ENCODE assay signal across 8 cellular contexts in genomic region chr15:66803182-66803729, GRCh38.
DNase-seq lines count a peak whose midpoint lies in the region; ATAC-seq and TF ChIP-seq lines count a peak whose summit lies in the region.

No MANE protein-coding gene starts in this region.

- no peaks in the 10 kb centered on the region for H3K9me3 Mint-ChIP-seq in stimulated activated naive CD8-positive, alpha-beta T cell treated with anti-CD3 and anti-CD28 coated beads, Interleukin-15, amount 100 ng/mL, for 72 hours

- DNase-seq in GOT3 (lab: John Stamatoyannopoulos, UW) (peak; percentile 86), SK-N-MC (ENCODE audit: low read depth, low spot score) (no peak), fibroblast of lung (ENCODE audit: low read depth in 2 of 2) (peak; percentile 98 to 99), NCI-H510A treated with DMSO at 0.1 percent for 48 hours (lab: John Stamatoyannopoulos, UW) (no peak), germinal center (ENCODE audit: low spot score) (no peak)
- no peak for DNase-seq in stimulated activated naive CD8-positive, alpha-beta T cell treated with anti-CD3 and anti-CD28 coated beads, Interleukin-15, amount 100 ng/mL, for 72 hours

- H3K9me3 ChIP-seq in SK-N-MC (ENCODE audit: low read depth, low read length) = no peaks in the 10 kb centered on the region
- no peaks in the 10 kb centered on the region for H3K9me3 ChIP-seq in fibroblast of lung (ENCODE audit: control insufficient read depth, insufficient read depth, low read depth, low read length)
- H3K9me3 ChIP-seq in neuron (ENCODE audit: low read length) = no peaks in the 10 kb centered on the region

- H3K4me3 ChIP-seq in SK-N-MC (peak overlapping the region; percentile 63), fibroblast of lung (replicated peaks in 1 of 4; ENCODE audit: control extremely low read depth in 1 of 4, insufficient read depth in 1 of 4, low read depth in 3 of 4, low read length in 4 of 4) (no peak overlapping the region), neuron (ENCODE audit: low read length) (peak overlapping the region; percentile 8)

- no peaks in the 10 kb centered on the region for H3K79me2 ChIP-seq in fibroblast of lung (ENCODE audit: control insufficient read depth, insufficient read depth, low read length)

- no peaks in the 10 kb centered on the region for H4K20me1 ChIP-seq in fibroblast of lung (ENCODE audit: control insufficient read depth, extremely low read depth, insufficient read depth, low read length)

- no peak for TF ChIP-seq CTCF in fibroblast of lung (conservative IDR thresholded peaks at IDR 0.05 in 1 of 2, IDR thresholded peaks at IDR 0.05 in 1 of 2; ENCODE audit: low read depth in 1 of 2, low read length in 2 of 2)

- H3K27ac Mint-ChIP-seq in stimulated activated naive CD8-positive, alpha-beta T cell treated with anti-CD3 and anti-CD28 coated beads, Interleukin-15, amount 100 ng/mL, for 72 hours = no peak overlapping the region

- no peak for ATAC-seq in stimulated activated naive CD8-positive, alpha-beta T cell treated with anti-CD3 and anti-CD28 coated beads, Interleukin-15, amount 100 ng/mL, for 72 hours
- ATAC-seq in HG03439 (IDR thresholded peaks at IDR 0.05; ENCODE audit: unreplicated experiment) = no peak

- H2AFZ ChIP-seq in fibroblast of lung (ENCODE audit: low read length) (no peak overlapping the region), neuron (ENCODE audit: low read depth, low read length) (peak overlapping the region; percentile 73)

- H3K36me3 ChIP-seq in SK-N-MC (ENCODE audit: insufficient read depth, low read length) = no peaks in the 10 kb centered on the region
- no peaks in the 10 kb centered on the region for H3K36me3 ChIP-seq in fibroblast of lung (ENCODE audit: control insufficient read depth, insufficient read depth, low read length)
- no peaks in the 10 kb centered on the region for H3K36me3 ChIP-seq in neuron (ENCODE audit: insufficient read depth, low read length)

- H3K9ac ChIP-seq in SK-N-MC (ENCODE audit: insufficient read length) = peak overlapping the region; percentile 37
- H3K9ac ChIP-seq in fibroblast of lung (ENCODE audit: insufficient read depth, low read length) = peak overlapping the region; percentile 36

- peak overlapping the region; percentile 83 for H3K4me2 ChIP-seq in fibroblast of lung (ENCODE audit: extremely low read depth, insufficient read depth, low read length)

- no peaks in the 10 kb centered on the region for H3K27me3 ChIP-seq in fibroblast of lung (ENCODE audit: control insufficient read depth, insufficient read depth, low read length)
- H3K27me3 ChIP-seq in neuron (ENCODE audit: insufficient read depth, low read length) = no peaks in the 10 kb centered on the region

- H3K27ac ChIP-seq in SK-N-MC (peak overlapping the region; percentile 93), fibroblast of lung (ENCODE audit: insufficient read depth, low read length) (peak overlapping the region; percentile 95)

- H3K27me3 Mint-ChIP-seq in stimulated activated naive CD8-positive, alpha-beta T cell treated with anti-CD3 and anti-CD28 coated beads, Interleukin-15, amount 100 ng/mL, for 72 hours = peaks cover 6% of the 10 kb centered on the region

- H3K4me1 Mint-ChIP-seq in stimulated activated naive CD8-positive, alpha-beta T cell treated with anti-CD3 and anti-CD28 coated beads, Interleukin-15, amount 100 ng/mL, for 72 hours = no peaks in the 10 kb centered on the region

- H3K4me1 ChIP-seq in fibroblast of lung (ENCODE audit: control insufficient read depth, extremely low read depth, insufficient read depth, low read length) (peaks cover 41% of the 10 kb centered on the region), neuron (ENCODE audit: insufficient read depth, low read length) (peaks cover 31% of the 10 kb centered on the region)

- no peak overlapping the region for H3K4me3 Mint-ChIP-seq in stimulated activated naive CD8-positive, alpha-beta T cell treated with anti-CD3 and anti-CD28 coated beads, Interleukin-15, amount 100 ng/mL, for 72 hours

Comparison
In these comparisons a context has a peak if more than half of its experiments do, and no peak if none do; other contexts are left out.
1. DNase-seq: peak in GOT3 (single experiment) and fibroblast of lung (2 of 2); none in SK-N-MC (single experiment), NCI-H510A treated with DMSO at 0.1 percent for 48 hours (single experiment), germinal center (single experiment) and stimulated activated naive CD8-positive, alpha-beta T cell treated with anti-CD3 and anti-CD28 coated beads, Interleukin-15, amount 100 ng/mL, for 72 hours (0 of 2).
2. H3K4me3 ChIP-seq: peak in SK-N-MC (single experiment) and neuron (single experiment); none in fibroblast of lung (0 of 4).